8 cellular contexts compared by ENCODE assay signal in genomic region chr10:31707578-31708411, GRCh38.
DNase-seq lines count a peak whose midpoint lies in the region; ATAC-seq, FAIRE-seq and TF ChIP-seq lines count a peak whose summit lies in the region.

No MANE protein-coding gene starts in this region.

- peak in 1 of 10 experiments; percentile 7 for DNase-seq in CD4-positive, alpha-beta T cell
- peak; percentile 17 to 33 for DNase-seq in activated CD4-positive, alpha-beta T cell treated with anti-CD3 and anti-CD28 coated beads for 4 hours
- DNase-seq in endothelial cell of umbilical vein (ENCODE audit: low read depth, low spot score) = peak; percentile 96
- peak; percentile 69 for DNase-seq in stimulated activated naive CD8-positive, alpha-beta T cell treated with anti-CD3 and anti-CD28 coated beads, Interleukin-15, Interleukin-2, amounts not matched to agents 100 U/mL and 50 U/mL, for 24 hours
- DNase-seq in effector CD4-positive, alpha-beta T cell = no peak

- H3K4me1 ChIP-seq in endothelial cell of umbilical vein (ENCODE audit: control insufficient read depth, extremely low read depth, insufficient read depth, low read length) (peaks cover 45% of the 10 kb centered on the region), mucosa of stomach (ENCODE audit: control insufficient read depth, insufficient read depth, low read length) (peaks cover 11% of the 10 kb centered on the region)

- no peaks in the 10 kb centered on the region for H3K79me2 ChIP-seq in endothelial cell of umbilical vein (ENCODE audit: control insufficient read depth, insufficient read depth, low read length)

- CTCF ChIA-PET in CD4-positive, alpha-beta T cell (lab: Charles Lee) = no interaction called here
- CTCF ChIA-PET in endothelial cell of umbilical vein (lab: Charles Lee) = interaction anchor here (0.9 to 2.8 kb wide), 12 partner anchors 8 to 1020 kb away, joined by 3 to 33 read pairs (median 8); no protein-coding TSS in a partner anchor

- H3K4me3 ChIP-seq in endothelial cell of umbilical vein (replicated peaks in 1 of 3; ENCODE audit: insufficient read depth in 1 of 3, low read depth in 1 of 3, low read length in 3 of 3) (peak overlapping the region in 1 of 3 experiments; percentile 16), mucosa of stomach (ENCODE audit: low read length) (no peak overlapping the region)

- intact Hi-C loops in CD4-positive, alpha-beta T cell (cut with DNase I, micrococcal nuclease) = no loop called here
- intact Hi-C loops in endothelial cell of umbilical vein (cut with micrococcal nuclease) = loop anchor here (1.0 to 2.0 kb wide), 5 partner anchors 10 to 981 kb away; no protein-coding TSS in a partner anchor

- H3K9ac ChIP-seq in endothelial cell of umbilical vein (replicated peaks; ENCODE audit: extremely low read depth, insufficient read depth, low read length) = peak overlapping the region; percentile 83
- peak overlapping the region; percentile 6 for H3K9ac ChIP-seq in mucosa of stomach (ENCODE audit: low read length)

- H3K4me2 ChIP-seq in endothelial cell of umbilical vein (ENCODE audit: insufficient read depth, low read length) = peak overlapping the region; percentile 56

- no peaks in the 10 kb centered on the region for H3K27me3 Mint-ChIP-seq in CD4-positive, alpha-beta T cell

- TSS peak; percentile 75 for BruUV-seq in endothelial cell of umbilical vein (replicated peaks; lab: Mats Ljungman, UMichigan)

- H3K27ac Mint-ChIP-seq in CD4-positive, alpha-beta T cell = no peak overlapping the region

- H3K9me1 ChIP-seq in endothelial cell of umbilical vein (replicated peaks; ENCODE audit: control insufficient read depth, extremely low read depth, insufficient read depth, low read length) = no peaks in the 10 kb centered on the region

- H3K27me3 ChIP-seq in CD4-positive, alpha-beta T cell (ENCODE audit: control insufficient read depth, insufficient read depth, low read length) = no peaks in the 10 kb centered on the region
- no peaks in the 10 kb centered on the region for H3K27me3 ChIP-seq in endothelial cell of umbilical vein (ENCODE audit: control insufficient read depth in 2 of 2, insufficient read depth in 2 of 2, low read length in 2 of 2)
- no peaks in the 10 kb centered on the region for H3K27me3 ChIP-seq in mucosa of stomach (ENCODE audit: control insufficient read depth, insufficient read depth, low read length)

- H3K9me3 Mint-ChIP-seq in CD4-positive, alpha-beta T cell = peaks cover 10% of the 10 kb centered on the region

- POLR2A ChIA-PET in CD4-positive, alpha-beta T cell (lab: Charles Lee) = interaction anchor here (0.6 kb wide), 1 partner anchor 839 kb away, joined by 3 read pairs; no protein-coding TSS in a partner anchor
- POLR2A ChIA-PET in endothelial cell of umbilical vein (lab: Charles Lee) = interaction anchor here (1.0 kb wide), 1 partner anchor 9 kb away, joined by 6 read pairs; no protein-coding TSS in a partner anchor

- TF ChIP-seq POLR2A in endothelial cell of umbilical vein (IDR thresholded peaks at IDR 0.05; ENCODE audit: low read depth, low read length) = no peak

- peak; percentile 43 for ATAC-seq in CD4-positive, alpha-beta T cell (ENCODE audit: poor library complexity)
- ATAC-seq in GM19438 (IDR thresholded peaks at IDR 0.05; ENCODE audit: low read depth, unreplicated experiment) (peak; percentile 86), HG03558 (IDR thresholded peaks at IDR 0.05; ENCODE audit: extremely low read depth, unreplicated experiment) (peak; percentile 84)
- peak; percentile 89 for ATAC-seq in stimulated activated naive CD8-positive, alpha-beta T cell treated with anti-CD3 and anti-CD28 coated beads, Interleukin-15, Interleukin-2, amounts not matched to agents 100 U/mL and 50 U/mL, for 24 hours

- peaks cover 3% of the 10 kb centered on the region for H3K9me3 ChIP-seq in CD4-positive, alpha-beta T cell (ENCODE audit: control insufficient read depth, low read length)
- H3K9me3 ChIP-seq in endothelial cell of umbilical vein (replicated peaks; ENCODE audit: control insufficient read depth, insufficient read depth, low read length) (no peaks in the 10 kb centered on the region), mucosa of stomach (ENCODE audit: control insufficient read depth, low read length) (no peaks in the 10 kb centered on the region)

- no peak overlapping the region for H3K27ac ChIP-seq in CD4-positive, alpha-beta T cell (ENCODE audit: low read depth, low read length)
- peak overlapping the region; percentile 98 for H3K27ac ChIP-seq in endothelial cell of umbilical vein (ENCODE audit: insufficient read depth, low read depth, low read length)

- dilution Hi-C loops in endothelial cell of umbilical vein (cut with MboI; ENCODE audit: extremely low pct_ligation_motif_present, low sequenced_read_pairs) = no loop called here

- H4K20me1 ChIP-seq in endothelial cell of umbilical vein (replicated peaks; ENCODE audit: control insufficient read depth, extremely low read depth, insufficient read depth, low read length) = no peaks in the 10 kb centered on the region

- FAIRE-seq in endothelial cell of umbilical vein (lab: Jason Lieb, UNC) = peak; percentile 95

- H3K36me3 ChIP-seq in endothelial cell of umbilical vein (ENCODE audit: control insufficient read depth in 2 of 2, extremely low read depth in 1 of 2, insufficient read depth in 2 of 2, low read length in 2 of 2) (no peaks in the 10 kb centered on the region), mucosa of stomach (ENCODE audit: control insufficient read depth, insufficient read depth, low read length) (no peaks in the 10 kb centered on the region)

- peak overlapping the region; percentile 36 for H3K4me3 Mint-ChIP-seq in CD4-positive, alpha-beta T cell

- peaks cover 5% of the 10 kb centered on the region for H3K36me3 Mint-ChIP-seq in CD4-positive, alpha-beta T cell (ENCODE audit: low read depth)

- peak overlapping the region; percentile 41 for H2AFZ ChIP-seq in endothelial cell of umbilical vein (ENCODE audit: low read depth, low read length)

- no peak for TF ChIP-seq CTCF in CD4-positive, alpha-beta T cell (IDR thresholded peaks at IDR 0.05)
- TF ChIP-seq CTCF in endothelial cell of umbilical vein (IDR thresholded peaks at IDR 0.05; ENCODE audit: extremely low read depth in 1 of 2, insufficient read depth in 1 of 2, low read depth in 1 of 2, low read length in 2 of 2) = no peak

- peaks cover 16% of the 10 kb centered on the region for H3K4me1 Mint-ChIP-seq in CD4-positive, alpha-beta T cell (ENCODE audit: low read depth)

TF ChIP-seq in endothelial cell of umbilical vein, 7 proteins besides CTCF, POLR2A, EP300 and RAD21:
- TF ChIP-seq MAX (IDR thresholded peaks at IDR 0.05; ENCODE audit: insufficient read depth, insufficient read length) (no peak), JUN (IDR thresholded peaks at IDR 0.05; ENCODE audit: borderline replicate concordance, insufficient read depth, insufficient read length, low read depth) (peak; percentile 69), EZH2 (IDR thresholded peaks at IDR 0.05; ENCODE audit: borderline replicate concordance, low read depth, low read length, severe bottlenecking) (no peak), GATA2 (IDR thresholded peaks at IDR 0.05; ENCODE audit: insufficient read depth, insufficient read length, low read depth, low read length) (peak; percentile 58), FOS (IDR thresholded peaks at IDR 0.05; ENCODE audit: borderline replicate concordance, insufficient read depth, low read length) (peak; percentile 81), POLR2AphosphoS5 (IDR thresholded peaks at IDR 0.05; ENCODE audit: insufficient read depth, low read depth, low read length) (peak; percentile 87), MYC (IDR thresholded peaks at IDR 0.05; ENCODE audit: low read depth, low read length) (no peak)
